ENCODE assay signal across 20 cellular contexts in genomic region chr4:114229721-114230120, GRCh38.
"Had no signal": no experiment of that assay in that cellular context is flagged by ENCODE, and none has a peak within 500 bp of the region (broad histone marks: within the 10 kb centered on the region; RNA-seq: fewer than 3 reads in every experiment).

No MANE protein-coding gene starts in this region.

- H3K27me3 Mint-ChIP-seq: naive B cell; stimulated activated memory B cell treated with anti-CD40 and anti-IgM and Interleukin-4, amounts not matched to agents 10 μg/mL and 1 μg/mL and 100 μg/mL, for 72 hours; stimulated activated naive CD8-positive, alpha-beta T cell treated with anti-CD3 and anti-CD28 coated beads, Interleukin-15, Interleukin-2, amounts not matched to agents 100 ng/mL and 50 ng/mL, for 24 hours had no signal

- H3K4me3 Mint-ChIP-seq: endodermal cell; naive B cell; nephron; stimulated activated memory B cell treated with anti-CD40 and anti-IgM and Interleukin-4, amounts not matched to agents 10 μg/mL and 1 μg/mL and 100 μg/mL, for 72 hours; stimulated activated naive CD8-positive, alpha-beta T cell treated with anti-CD3 and anti-CD28 coated beads, Interleukin-15, Interleukin-2, amounts not matched to agents 100 ng/mL and 50 ng/mL, for 24 hours had no signal

- H3K4me1 Mint-ChIP-seq: endodermal cell; naive B cell; stimulated activated memory B cell treated with anti-CD40 and anti-IgM and Interleukin-4, amounts not matched to agents 10 μg/mL and 1 μg/mL and 100 μg/mL, for 72 hours had no signal

- H3K27ac Mint-ChIP-seq: endodermal cell; naive B cell; nephron; stimulated activated memory B cell treated with anti-CD40 and anti-IgM and Interleukin-4, amounts not matched to agents 10 μg/mL and 1 μg/mL and 100 μg/mL, for 72 hours; stimulated activated naive CD8-positive, alpha-beta T cell treated with anti-CD3 and anti-CD28 coated beads, Interleukin-15, Interleukin-2, amounts not matched to agents 100 ng/mL and 50 ng/mL, for 24 hours had no signal

- DNase-seq: effector CD4-positive, alpha-beta T cell; endodermal cell; erythroblast; foreskin keratinocyte; heart left ventricle; hippocampal formation; kidney glomerular epithelial cell; mesendoderm; naive B cell; occipital lobe; spleen; stimulated activated CD4-positive, alpha-beta T cell treated with anti-CD3 and anti-CD28 coated beads, Interleukin-15, amount 100 ng/mL, for 24 hours; stimulated activated CD4-positive, alpha-beta T cell treated with anti-CD3 and anti-CD28 coated beads, Interleukin-1b, Interleukin-23, amount 100 ng/mL, for 48 hours; stimulated activated CD4-positive, alpha-beta T cell treated with anti-CD3 and anti-CD28 coated beads, Interleukin-4, amount 100 ng/mL, for 24 hours; tibial artery; upper lobe of right lung had no signal

- H3K36me3 Mint-ChIP-seq: naive B cell; stimulated activated memory B cell treated with anti-CD40 and anti-IgM and Interleukin-4, amounts not matched to agents 10 μg/mL and 1 μg/mL and 100 μg/mL, for 72 hours had no signal

- H3K9me3 Mint-ChIP-seq: endodermal cell; stimulated activated memory B cell treated with anti-CD40 and anti-IgM and Interleukin-4, amounts not matched to agents 10 μg/mL and 1 μg/mL and 100 μg/mL, for 72 hours; stimulated activated naive CD8-positive, alpha-beta T cell treated with anti-CD3 and anti-CD28 coated beads, Interleukin-15, Interleukin-2, amounts not matched to agents 100 ng/mL and 50 ng/mL, for 24 hours had no signal

- ATAC-seq: foreskin keratinocyte; heart left ventricle; sciatic nerve; stimulated activated memory B cell treated with anti-CD40 and anti-IgM and Interleukin-4, amounts not matched to agents 10 μg/mL and 1 μg/mL and 100 μg/mL, for 72 hours; upper lobe of right lung had no signal
